ENCODE assay signal across 10 cellular contexts in genomic region chr11:9802291-9802861, GRCh38.
DNase-seq lines count a peak whose midpoint lies in the region; ATAC-seq and TF ChIP-seq lines count a peak whose summit lies in the region.
"Had no signal": no experiment of that assay in that cellular context is flagged by ENCODE, and none has a peak within 500 bp of the region (broad histone marks: within the 10 kb centered on the region; RNA-seq: fewer than 3 reads in every experiment).

No MANE protein-coding gene starts in this region.

- in situ Hi-C loops in astrocyte of the spinal cord (cut with HindIII; ENCODE audit: low sequenced_read_pairs), result no loop called here

- H3K9me3 ChIP-seq in iPS-15b (ENCODE audit: control insufficient read depth, insufficient read depth, low read length) (no peaks in the 10 kb centered on the region), thyroid gland (no peaks in the 10 kb centered on the region)

- H3K27ac ChIP-seq in urinary bladder (ENCODE audit: low read depth) (peak overlapping the region; percentile 2), thyroid gland (no peak overlapping the region)
- H3K27ac ChIP-seq: C4-2B had no signal

- peak overlapping the region; percentile 38 for H3K9ac ChIP-seq in iPS-15b (ENCODE audit: low read depth, low read length)

- WGBS in urinary bladder, result 27% methylated on average over 3 of the region's 3 CpGs
- 89 to 90% methylated on average over 3 of the region's 3 CpGs for WGBS in thyroid gland, 2 donors

- no peak for TF ChIP-seq CTCF in astrocyte of the spinal cord (IDR thresholded peaks at IDR 0.05; ENCODE audit: low read depth, low read length)
- no peak for TF ChIP-seq CTCF in thyroid gland (IDR thresholded peaks at IDR 0.05)

- intact Hi-C loops in thyroid gland (cut with DNase I), result no loop called here

- H3K9me3 Mint-ChIP-seq in activated T-cell treated with anti-CD3 and anti-CD28 coated beads, Interleukin-2, amount 50 U/mL, for 24 hours, result no peaks in the 10 kb centered on the region

- no peak overlapping the region for H3K4me3 Mint-ChIP-seq in activated T-cell treated with anti-CD3 and anti-CD28 coated beads, Interleukin-2, amount 50 U/mL, for 24 hours

- ATAC-seq in GM18505 (IDR thresholded peaks at IDR 0.05; ENCODE audit: unreplicated experiment), result no peak

- H3K4me3 ChIP-seq in astrocyte of the spinal cord (ENCODE audit: low read depth, low read length), result no peak overlapping the region
- no peak overlapping the region for H3K4me3 ChIP-seq in iPS-15b (ENCODE audit: low read depth, low read length)
- no peak overlapping the region for H3K4me3 ChIP-seq in urinary bladder (ENCODE audit: low read depth, low read length)
- no peak overlapping the region for H3K4me3 ChIP-seq in thyroid gland (replicated peaks in 1 of 3)

- H3K4me1 Mint-ChIP-seq in activated T-cell treated with anti-CD3 and anti-CD28 coated beads, Interleukin-2, amount 50 U/mL, for 24 hours (ENCODE audit: low read depth), result peaks cover 15% of the 10 kb centered on the region

- H3K27me3 Mint-ChIP-seq in activated T-cell treated with anti-CD3 and anti-CD28 coated beads, Interleukin-2, amount 50 U/mL, for 24 hours, result no peaks in the 10 kb centered on the region

- H3K27me3 ChIP-seq in iPS-15b (ENCODE audit: control insufficient read depth, insufficient read depth, low read length), result no peaks in the 10 kb centered on the region
- no peaks in the 10 kb centered on the region for H3K27me3 ChIP-seq in thyroid gland

- H3K36me3 Mint-ChIP-seq in activated T-cell treated with anti-CD3 and anti-CD28 coated beads, Interleukin-2, amount 50 U/mL, for 24 hours (ENCODE audit: low read depth), result peaks cover 13% of the 10 kb centered on the region

- TF ChIP-seq POLR2A in GM18505 (IDR thresholded peaks at IDR 0.05; ENCODE audit: borderline replicate concordance, extremely low read depth, insufficient read depth, insufficient read length) (no peak), thyroid gland (IDR thresholded peaks at IDR 0.05) (no peak)

- H3K36me3 ChIP-seq in iPS-15b (ENCODE audit: control insufficient read depth, insufficient read depth, low read length) (no peaks in the 10 kb centered on the region), urinary bladder (ENCODE audit: insufficient read depth) (no peaks in the 10 kb centered on the region), thyroid gland (peaks cover 0 to 1% of the 10 kb centered on the region in 2 donors)

- peak overlapping the region; percentile 55 for H3K27ac Mint-ChIP-seq in activated T-cell treated with anti-CD3 and anti-CD28 coated beads, Interleukin-2, amount 50 U/mL, for 24 hours

- DNase-seq in activated T-cell treated with anti-CD3 and anti-CD28 coated beads, Interleukin-2, amount 50 U/mL, for 24 hours, result no peak
- DNase-seq in activated T-cell treated with anti-CD3 and anti-CD28 coated beads, Interleukin-2, amount 50 U/mL, for 48 hours, result no peak
- DNase-seq in astrocyte of the spinal cord (ENCODE audit: low read depth, low spot score) (peak; percentile 83), GOT3 (lab: John Stamatoyannopoulos, UW) (no peak), thyroid gland (no peak)
- DNase-seq: activated CD4-positive, alpha-beta T cell treated with anti-CD3 and anti-CD28 coated beads, Interleukin-2, amount 50 U/mL, for 4 hours had no signal

- H3K4me1 ChIP-seq in iPS-15b (ENCODE audit: control insufficient read depth, insufficient read depth, low read length) (peaks cover 17% of the 10 kb centered on the region), urinary bladder (ENCODE audit: insufficient read depth) (no peaks in the 10 kb centered on the region), thyroid gland (peaks cover 0 to 6% of the 10 kb centered on the region in 2 donors)
